In the genomic region with DNA sequence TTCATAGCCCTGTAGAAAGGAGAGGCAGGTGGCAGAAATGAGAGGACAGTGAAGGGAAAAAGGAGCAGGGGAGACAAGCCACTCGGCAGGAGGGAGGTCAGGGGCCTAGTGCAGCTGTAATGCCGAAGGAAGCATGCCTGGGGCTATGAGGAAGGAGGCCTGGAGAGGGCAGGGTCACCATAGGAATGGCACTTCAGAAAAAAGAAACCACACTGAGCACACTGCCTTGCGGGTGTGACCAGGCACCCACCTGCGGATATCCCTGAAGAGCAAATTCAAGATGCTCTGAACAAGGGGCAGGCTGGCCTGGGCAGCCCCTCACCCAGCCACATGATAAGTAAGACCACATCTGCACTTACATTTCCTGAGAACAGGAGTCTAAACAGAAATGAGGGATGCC, we compare ENCODE assay signal across 8 cellular contexts.
A peak's percentile ranks its signal among the peaks of the same experiment; 100 is the strongest.
DNase-seq lines count a peak whose midpoint lies in the region; ATAC-seq, FAIRE-seq and TF ChIP-seq lines count a peak whose summit lies in the region.

No MANE protein-coding gene starts in this region.

- no peak for FAIRE-seq in GM19239 (lab: Jason Lieb, UNC)

- H3K4me3 ChIP-seq in testis = no peak overlapping the region

- TF ChIP-seq POLR2A in testis (IDR thresholded peaks at IDR 0.05) = no peak

- CTCF ChIA-PET in activated CD8-positive, alpha-beta memory T cell treated with anti-CD3 and anti-CD28 coated beads, Interleukin-2, amount 10 ng/mL, durations not matched to agents 7 days and 5 days (lab: Charles Lee) = no interaction called here

- H3K27ac ChIP-seq in VCaP = no peak overlapping the region
- no peak overlapping the region for H3K27ac ChIP-seq in testis

- H3K4me1 Mint-ChIP-seq in activated CD8-positive, alpha-beta memory T cell treated with anti-CD3 and anti-CD28 coated beads, Interleukin-2, amount 10 ng/mL, durations not matched to agents 7 days and 5 days = peaks cover 23% of the 10 kb centered on the region

- peaks cover 50% of the 10 kb centered on the region for H3K36me3 Mint-ChIP-seq in activated CD8-positive, alpha-beta memory T cell treated with anti-CD3 and anti-CD28 coated beads, Interleukin-2, amount 10 ng/mL, durations not matched to agents 7 days and 5 days

- H3K27me3 Mint-ChIP-seq in activated CD8-positive, alpha-beta memory T cell treated with anti-CD3 and anti-CD28 coated beads, Interleukin-2, amount 10 ng/mL, durations not matched to agents 7 days and 5 days = no peaks in the 10 kb centered on the region

- H3K4me1 ChIP-seq in testis = no peaks in the 10 kb centered on the region

- ATAC-seq in activated CD8-positive, alpha-beta memory T cell treated with anti-CD3 and anti-CD28 coated beads, Interleukin-2, amount 10 ng/mL, durations not matched to agents 7 days and 5 days = no peak

- DNase-seq in activated CD8-positive, alpha-beta memory T cell treated with anti-CD3 and anti-CD28 coated beads, Interleukin-2, amount 10 ng/mL, durations not matched to agents 7 days and 5 days = no peak
- no peak for DNase-seq in activated CD8-positive, alpha-beta memory T cell treated with anti-CD3 and anti-CD28 coated beads for 24 hours
- DNase-seq in iPS DF 19.7 (ENCODE audit: low read depth, low spot score) (peak; percentile 47), testis (peak; percentile 47), GM19239 (ENCODE audit: insufficient read length, low spot score) (no peak)
- no peak for DNase-seq in stimulated activated CD4-positive, alpha-beta T cell treated with anti-CD3 and anti-CD28 coated beads, Interleukin-12 subunit alpha, Interleukin-12 subunit beta, amount 100 ng/mL, for 4 hours
- DNase-seq in activated CD4-positive, alpha-beta T cell treated with anti-CD3 and anti-CD28 coated beads for 1 hour = no peak

- H3K4me3 Mint-ChIP-seq in activated CD8-positive, alpha-beta memory T cell treated with anti-CD3 and anti-CD28 coated beads, Interleukin-2, amount 10 ng/mL, durations not matched to agents 7 days and 5 days = no peak overlapping the region

- no peaks in the 10 kb centered on the region for H3K9me3 Mint-ChIP-seq in activated CD8-positive, alpha-beta memory T cell treated with anti-CD3 and anti-CD28 coated beads, Interleukin-2, amount 10 ng/mL, durations not matched to agents 7 days and 5 days (ENCODE audit: low read depth)

- peak overlapping the region; percentile 63 for H3K27ac Mint-ChIP-seq in activated CD8-positive, alpha-beta memory T cell treated with anti-CD3 and anti-CD28 coated beads, Interleukin-2, amount 10 ng/mL, durations not matched to agents 7 days and 5 days

- H3K9me3 ChIP-seq in testis = no peaks in the 10 kb centered on the region

- 63 to 76% methylated on average over 4 of the region's 4 CpGs for WGBS in testis, 2 donors

- 0 out of 2 replicates have a peak, but pooled peaks have one; percentile 8 for TF ChIP-seq CTCF in VCaP (conservative IDR thresholded peaks at IDR 0.05)
- no peak for TF ChIP-seq CTCF in testis (IDR thresholded peaks at IDR 0.05)

- H3K36me3 ChIP-seq in testis (ENCODE audit: low read depth, missing control alignments) = no peaks in the 10 kb centered on the region

- H3K27me3 ChIP-seq in testis = no peaks in the 10 kb centered on the region

- intact Hi-C loops in testis (cut with DNase I; ENCODE audit: low total_unique reads) = no loop called here

Comparison
In these comparisons a context has a peak if more than half of its experiments do, and no peak if none do; other contexts are left out.
1. DNase-seq: peak in iPS DF 19.7 (single experiment) and testis (single experiment); none in activated CD8-positive, alpha-beta memory T cell treated with anti-CD3 and anti-CD28 coated beads, Interleukin-2, amount 10 ng/mL, durations not matched to agents 7 days and 5 days (single experiment), activated CD8-positive, alpha-beta memory T cell treated with anti-CD3 and anti-CD28 coated beads for 24 hours (single experiment), GM19239 (single experiment), stimulated activated CD4-positive, alpha-beta T cell treated with anti-CD3 and anti-CD28 coated beads, Interleukin-12 subunit alpha, Interleukin-12 subunit beta, amount 100 ng/mL, for 4 hours (single experiment) and activated CD4-positive, alpha-beta T cell treated with anti-CD3 and anti-CD28 coated beads for 1 hour (single experiment).